Comparison of ENCODE assay signal across 2 cellular contexts in the genomic region with DNA sequence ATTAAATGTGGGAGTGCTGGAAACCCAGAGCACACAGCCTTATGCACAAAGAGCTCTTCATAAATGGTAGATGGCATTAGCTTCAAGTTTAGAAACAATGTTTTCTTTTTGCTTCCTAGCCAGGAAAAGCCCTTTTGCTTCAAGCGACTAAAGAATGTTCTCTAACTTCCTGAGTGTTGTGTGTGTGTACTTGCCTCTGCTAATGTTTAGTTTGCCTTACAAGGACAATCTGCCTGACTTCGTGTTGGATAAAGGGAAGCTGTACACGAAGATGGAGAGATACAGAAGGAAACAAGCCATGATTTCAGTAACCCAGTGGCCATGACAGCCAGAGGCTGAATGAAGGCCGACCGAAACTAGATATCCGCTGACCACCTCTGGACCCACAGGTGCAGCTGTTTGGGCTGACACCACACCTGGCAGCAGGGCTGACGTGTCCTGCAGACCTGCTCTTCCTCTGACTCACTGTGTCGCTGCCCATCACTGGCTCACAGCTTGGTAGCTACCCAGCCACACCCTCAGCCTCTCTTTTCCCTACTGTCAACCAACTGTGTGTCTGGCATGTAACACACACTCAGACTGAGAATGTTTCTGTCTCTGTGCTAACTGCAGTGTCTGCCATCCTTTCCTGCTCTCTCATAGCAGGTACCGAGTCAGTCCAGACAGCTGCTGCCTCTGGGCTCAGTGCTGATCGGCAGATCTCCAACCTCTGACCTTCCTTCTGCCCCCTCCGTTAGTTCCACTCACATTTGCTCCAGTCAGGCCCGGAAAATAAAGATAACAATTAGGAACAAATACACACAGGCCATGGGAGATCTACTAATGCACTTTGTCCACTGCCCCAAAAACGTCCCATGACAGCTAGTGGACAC. TPM values are rescaled to one million over a fixed set of nuclear protein-coding genes. Genes with fewer than 3 reads are reported as not detected.
"Had no signal": no experiment of that assay in that cellular context is flagged by ENCODE, and none has a peak within 500 bp of the region (broad histone marks: within the 10 kb centered on the region; RNA-seq: fewer than 3 reads in every experiment).

No MANE protein-coding gene starts in this region.

RNA-seq across cellular contexts. Expression of a gene that starts 59.0 kb away (rescaled TPM):
- total RNA-seq: activated CD8-positive, alpha-beta T cell treated with anti-CD3 and anti-CD28 coated beads, Interleukin-2, amount 10 ng/mL, durations not matched to agents 7 days and 5 days; activated naive CD8-positive, alpha-beta T cell treated with anti-CD3 and anti-CD28 coated beads, Interleukin-2, amount 10 ng/mL, durations not matched to agents 7 days and 5 days had no signal
